Comparison of ENCODE assay signal across 1 cellular context in the genomic region with DNA sequence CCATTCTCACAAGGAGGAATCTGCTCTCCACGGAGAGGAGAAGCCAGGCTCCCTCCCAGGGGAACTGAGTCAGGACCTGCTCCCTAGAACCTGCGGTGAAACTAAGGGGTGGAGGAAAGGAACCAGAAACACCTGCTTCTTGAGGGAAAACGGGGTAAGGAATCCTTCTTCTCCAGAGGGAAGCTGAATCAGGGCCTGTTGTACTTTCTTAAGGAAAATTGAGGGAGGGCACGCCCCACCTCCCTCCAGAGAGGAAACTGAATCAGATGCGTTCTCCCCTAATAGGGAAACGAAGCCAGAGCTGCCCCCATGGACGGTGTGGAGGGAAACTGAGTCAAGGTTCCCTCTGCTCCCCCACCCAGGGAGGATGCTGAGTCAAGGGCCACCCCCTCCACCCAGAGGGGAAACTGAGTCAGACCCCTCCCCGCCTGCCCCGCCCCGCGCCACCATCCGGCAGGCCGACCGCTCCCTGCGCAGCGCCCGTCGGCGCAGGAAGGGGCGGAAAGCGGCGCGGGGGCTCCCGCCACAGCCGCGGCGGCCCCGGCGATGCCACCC.
A peak's percentile ranks its signal among the peaks of the same experiment; 100 is the strongest.
TF ChIP-seq lines count a peak whose summit lies in the region.

No MANE protein-coding gene starts in this region.

TF ChIP-seq in HepG2, 621 proteins besides CTCF, POLR2A, EP300 and RAD21 (continued from another document and continues in another):
- no peak for TF ChIP-seq ZNF83 (CRISPR knock-in tag; IDR thresholded peaks at IDR 0.05; ENCODE audit: borderline replicate concordance)
- no peak for TF ChIP-seq ZNF646 (CRISPR knock-in tag; IDR thresholded peaks at IDR 0.05)
- TF ChIP-seq ZNF562 (CRISPR knock-in tag; IDR thresholded peaks at IDR 0.05; ENCODE audit: borderline replicate concordance) = no peak
- TF ChIP-seq CEBPB (IDR thresholded peaks at IDR 0.05; ENCODE audit: borderline replicate concordance, low read depth, low read length) = no peak
- TF ChIP-seq DR1 (CRISPR knock-in tag; IDR thresholded peaks at IDR 0.05) = no peak
- TF ChIP-seq PHF21A (CRISPR knock-in tag; IDR thresholded peaks at IDR 0.05) = peak; percentile 11; the same call in 1 of the 2 replicates
- no peak for TF ChIP-seq ATF7-NPFF (CRISPR knock-in tag; IDR thresholded peaks at IDR 0.05; ENCODE audit: low read depth)
- no peak for TF ChIP-seq ZNF235 (CRISPR knock-in tag; IDR thresholded peaks at IDR 0.05; ENCODE audit: borderline replicate concordance)
- no peak for TF ChIP-seq HMGXB3 (CRISPR knock-in tag; IDR thresholded peaks at IDR 0.05; ENCODE audit: borderline replicate concordance)
- TF ChIP-seq IKZF4 (CRISPR knock-in tag; IDR thresholded peaks at IDR 0.05; ENCODE audit: borderline replicate concordance, low read depth, not compliant biosample characterization) = no peak
- TF ChIP-seq GZF1 (CRISPR knock-in tag; IDR thresholded peaks at IDR 0.05) = no peak
- TF ChIP-seq ZNF350 (CRISPR knock-in tag; IDR thresholded peaks at IDR 0.05; ENCODE audit: borderline replicate concordance, low read depth) = no peak
- no peak for TF ChIP-seq SMAD9 (CRISPR knock-in tag; IDR thresholded peaks at IDR 0.05)
- TF ChIP-seq, protein P1, sequence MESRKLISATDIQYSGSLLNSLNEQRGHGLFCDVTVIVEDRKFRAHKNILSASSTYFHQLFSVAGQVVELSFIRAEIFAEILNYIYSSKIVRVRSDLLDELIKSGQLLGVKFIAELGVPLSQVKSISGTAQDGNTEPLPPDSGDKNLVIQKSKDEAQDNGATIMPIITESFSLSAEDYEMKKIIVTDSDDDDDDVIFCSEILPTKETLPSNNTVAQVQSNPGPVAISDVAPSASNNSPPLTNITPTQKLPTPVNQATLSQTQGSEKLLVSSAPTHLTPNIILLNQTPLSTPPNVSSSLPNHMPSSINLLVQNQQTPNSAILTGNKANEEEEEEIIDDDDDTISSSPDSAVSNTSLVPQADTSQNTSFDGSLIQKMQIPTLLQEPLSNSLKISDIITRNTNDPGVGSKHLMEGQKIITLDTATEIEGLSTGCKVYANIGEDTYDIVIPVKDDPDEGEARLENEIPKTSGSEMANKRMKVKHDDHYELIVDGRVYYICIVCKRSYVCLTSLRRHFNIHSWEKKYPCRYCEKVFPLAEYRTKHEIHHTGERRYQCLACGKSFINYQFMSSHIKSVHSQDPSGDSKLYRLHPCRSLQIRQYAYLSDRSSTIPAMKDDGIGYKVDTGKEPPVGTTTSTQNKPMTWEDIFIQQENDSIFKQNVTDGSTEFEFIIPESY (CRISPR knock-in tag; IDR thresholded peaks at IDR 0.05) = no peak
- no peak for TF ChIP-seq POGK (CRISPR knock-in tag; conservative IDR thresholded peaks at IDR 0.05)
- TF ChIP-seq ZMYM2 (CRISPR knock-in tag; IDR thresholded peaks at IDR 0.05) = no peak
- TF ChIP-seq, protein P2, sequence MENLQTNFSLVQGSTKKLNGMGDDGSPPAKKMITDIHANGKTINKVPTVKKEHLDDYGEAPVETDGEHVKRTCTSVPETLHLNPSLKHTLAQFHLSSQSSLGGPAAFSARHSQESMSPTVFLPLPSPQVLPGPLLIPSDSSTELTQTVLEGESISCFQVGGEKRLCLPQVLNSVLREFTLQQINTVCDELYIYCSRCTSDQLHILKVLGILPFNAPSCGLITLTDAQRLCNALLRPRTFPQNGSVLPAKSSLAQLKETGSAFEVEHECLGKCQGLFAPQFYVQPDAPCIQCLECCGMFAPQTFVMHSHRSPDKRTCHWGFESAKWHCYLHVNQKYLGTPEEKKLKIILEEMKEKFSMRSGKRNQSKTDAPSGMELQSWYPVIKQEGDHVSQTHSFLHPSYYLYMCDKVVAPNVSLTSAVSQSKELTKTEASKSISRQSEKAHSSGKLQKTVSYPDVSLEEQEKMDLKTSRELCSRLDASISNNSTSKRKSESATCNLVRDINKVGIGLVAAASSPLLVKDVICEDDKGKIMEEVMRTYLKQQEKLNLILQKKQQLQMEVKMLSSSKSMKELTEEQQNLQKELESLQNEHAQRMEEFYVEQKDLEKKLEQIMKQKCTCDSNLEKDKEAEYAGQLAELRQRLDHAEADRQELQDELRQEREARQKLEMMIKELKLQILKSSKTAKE (CRISPR knock-in tag; IDR thresholded peaks at IDR 0.05; ENCODE audit: borderline replicate concordance) = no peak
- TF ChIP-seq PRDM10 (CRISPR knock-in tag; IDR thresholded peaks at IDR 0.05; ENCODE audit: low read depth) = no peak
- no peak for TF ChIP-seq ZZZ3 (CRISPR knock-in tag; IDR thresholded peaks at IDR 0.05; ENCODE audit: borderline replicate concordance)
- TF ChIP-seq NKX3-1 (CRISPR knock-in tag; IDR thresholded peaks at IDR 0.05) = no peak
- no peak for TF ChIP-seq ZC3H13 (CRISPR knock-in tag; IDR thresholded peaks at IDR 0.05)
- TF ChIP-seq HMG20B (CRISPR knock-in tag; conservative IDR thresholded peaks at IDR 0.05) = no peak
- no peak for TF ChIP-seq ZNF777 (CRISPR knock-in tag; IDR thresholded peaks at IDR 0.05)
- TF ChIP-seq, protein P3, sequence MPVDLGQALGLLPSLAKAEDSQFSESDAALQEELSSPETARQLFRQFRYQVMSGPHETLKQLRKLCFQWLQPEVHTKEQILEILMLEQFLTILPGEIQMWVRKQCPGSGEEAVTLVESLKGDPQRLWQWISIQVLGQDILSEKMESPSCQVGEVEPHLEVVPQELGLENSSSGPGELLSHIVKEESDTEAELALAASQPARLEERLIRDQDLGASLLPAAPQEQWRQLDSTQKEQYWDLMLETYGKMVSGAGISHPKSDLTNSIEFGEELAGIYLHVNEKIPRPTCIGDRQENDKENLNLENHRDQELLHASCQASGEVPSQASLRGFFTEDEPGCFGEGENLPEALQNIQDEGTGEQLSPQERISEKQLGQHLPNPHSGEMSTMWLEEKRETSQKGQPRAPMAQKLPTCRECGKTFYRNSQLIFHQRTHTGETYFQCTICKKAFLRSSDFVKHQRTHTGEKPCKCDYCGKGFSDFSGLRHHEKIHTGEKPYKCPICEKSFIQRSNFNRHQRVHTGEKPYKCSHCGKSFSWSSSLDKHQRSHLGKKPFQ (CRISPR knock-in tag; IDR thresholded peaks at IDR 0.05; ENCODE audit: insufficient replicate concordance) = no peak
- no peak for TF ChIP-seq FOXK2 (IDR thresholded peaks at IDR 0.05)
